In genomic region chr17:63113167-63113566, GRCh38 we compare ENCODE assay signal across 13 cellular contexts.
DNase-seq lines count a peak whose midpoint lies in the region; TF ChIP-seq lines count a peak whose summit lies in the region.
"Had no signal": no experiment of that assay in that cellular context is flagged by ENCODE, and none has a peak within 500 bp of the region (broad histone marks: within the 10 kb centered on the region; RNA-seq: fewer than 3 reads in every experiment).

No MANE protein-coding gene starts in this region.

- H3K9me3 ChIP-seq in spleen (no peaks in the 10 kb centered on the region), GM23248 (ENCODE audit: low read depth) (no peaks in the 10 kb centered on the region)
- H3K9me3 ChIP-seq: ascending aorta, esophagus muscularis mucosa had no signal

- no peaks in the 10 kb centered on the region for H3K4me1 ChIP-seq in spleen
- H3K4me1 ChIP-seq in GM23248 (ENCODE audit: insufficient read depth): 0 out of 2 replicates have a peak, but pooled peaks cover 8% of the 10 kb centered on the region
- H3K4me1 ChIP-seq: ascending aorta, esophagus muscularis mucosa had no signal

- 75 to 90% (median 78%) methylated on average over 4 of the region's 4 CpGs for WGBS in spleen, 5 donors
- 93 to 94% methylated on average over 4 of the region's 4 CpGs for WGBS in GM23248 (ENCODE audit: low coverage in 1 of 2, low lambda C conversion rate in 2 of 2, missing lambda C conversion rate in 2 of 2), 2 experiments

- no peak overlapping the region for H3K4me2 ChIP-seq in GM23248 (ENCODE audit: unreplicated experiment)

- H3K27me3 ChIP-seq in spleen (replicated peaks in 1 of 7): no peaks in the 10 kb centered on the region
- H3K27me3 ChIP-seq in GM23248 (replicated peaks; ENCODE audit: insufficient read depth): no peaks in the 10 kb centered on the region
- H3K27me3 ChIP-seq: ascending aorta, esophagus muscularis mucosa had no signal

- H3K27ac ChIP-seq in spleen (no peak overlapping the region), GM23248 (no peak overlapping the region)
- H3K27ac ChIP-seq: ascending aorta, esophagus muscularis mucosa had no signal

- TF ChIP-seq POLR2A in NB4 (IDR thresholded peaks at IDR 0.05; ENCODE audit: extremely low read depth, insufficient read length) (no peak), spleen (IDR thresholded peaks at IDR 0.05) (no peak)

- H4K20me1 ChIP-seq in GM23248 (ENCODE audit: insufficient read depth): no peaks in the 10 kb centered on the region

- H3F3A ChIP-seq in GM23248 (ENCODE audit: insufficient read depth): peaks cover 8% of the 10 kb centered on the region; the same call in 1 of the 2 replicates

- intact Hi-C loops in spleen (cut with DNase I; ENCODE audit: low total_unique reads): no loop called here

- H2AFZ ChIP-seq in GM23248: no peak overlapping the region

- in situ Hi-C loops in GM23248 (cut with MboI): no loop called here

- H3K36me3 ChIP-seq in spleen (peaks cover 0 to 4% (median 0%) of the 10 kb centered on the region in 6 donors), GM23248 (ENCODE audit: low read depth) (no peaks in the 10 kb centered on the region; the same call in 1 of the 2 replicates)
- H3K36me3 ChIP-seq: ascending aorta, esophagus muscularis mucosa had no signal

- DNase-seq in NOMO-1 treated with DMSO at 0.1 percent for 48 hours (lab: John Stamatoyannopoulos, UW; ENCODE audit: unreplicated experiment) (peak; percentile 5), NOMO-1 (lab: John Stamatoyannopoulos, UW; ENCODE audit: unreplicated experiment in 2 of 2) (no peak), NB4 (ENCODE audit: low read depth) (peak; percentile 26), fibroblast of mammary gland (ENCODE audit: low read depth) (peak; percentile 22), spleen (no peak), AG20443 (ENCODE audit: low spot score) (no peak), KG1 (lab: John Stamatoyannopoulos, UW) (no peak), GM23248 (no peak)
- DNase-seq: NCI-H2081; stimulated activated naive CD8-positive, alpha-beta T cell treated with anti-CD3 and anti-CD28 coated beads, Interleukin-15, Interleukin-2, amounts not matched to agents 100 U/mL and 50 U/mL, for 24 hours; SW 1271 had no signal

- no peak overlapping the region for H3K9ac ChIP-seq in GM23248

- H3K4me3 ChIP-seq in NB4 (ENCODE audit: low read depth, low read length) (no peak overlapping the region), fibroblast of mammary gland (ENCODE audit: control insufficient read depth, low read depth, low read length) (no peak overlapping the region), spleen (no peak overlapping the region), GM23248 (no peak overlapping the region)
- H3K4me3 ChIP-seq: ascending aorta, esophagus muscularis mucosa had no signal

- TF ChIP-seq CTCF in NB4 (IDR thresholded peaks at IDR 0.05; ENCODE audit: low read depth, low read length) (no peak), fibroblast of mammary gland (conservative IDR thresholded peaks at IDR 0.05; ENCODE audit: control insufficient read depth, insufficient read depth, low read depth, low read length) (peak; percentile 22), spleen (IDR thresholded peaks at IDR 0.05 in 8 of 11, conservative IDR thresholded peaks at IDR 0.05 in 3 of 11) (peak in 6 of 11 experiments; percentile 8 to 38 (median 22))

- H3K79me2 ChIP-seq in GM23248 (ENCODE audit: insufficient read depth): peaks cover 97% of the 10 kb centered on the region

- no peaks in the 10 kb centered on the region for H3K9me2 ChIP-seq in GM23248 (ENCODE audit: insufficient read depth)

Comparison
In these comparisons a context has a peak if more than half of its experiments do, and no peak if none do; other contexts are left out.
1. DNase-seq: peak in NOMO-1 treated with DMSO at 0.1 percent for 48 hours (single experiment), NB4 (single experiment) and fibroblast of mammary gland (single experiment); none in NOMO-1 (0 of 2), spleen (single experiment), AG20443 (single experiment), KG1 (single experiment) and GM23248 (single experiment).